In genomic region chr19:18292810-18293641, GRCh38 we compare ENCODE assay signal across 1 cellular context.
TF ChIP-seq lines count a peak whose summit lies in the region.

No MANE protein-coding gene starts in this region.

TF ChIP-seq in HepG2, 621 proteins besides CTCF, POLR2A, EP300 and RAD21 (continued from another document and continues in another):
- no peak for TF ChIP-seq PRDM10 (CRISPR knock-in tag; IDR thresholded peaks at IDR 0.05; ENCODE audit: low read depth)
- TF ChIP-seq ZNF749 (CRISPR knock-in tag; IDR thresholded peaks at IDR 0.05; ENCODE audit: borderline replicate concordance) = no peak
- TF ChIP-seq TCF7 (IDR thresholded peaks at IDR 0.05; ENCODE audit: low read depth) = no peak
- TF ChIP-seq PBX2 (CRISPR knock-in tag; IDR thresholded peaks at IDR 0.05) = no peak
- TF ChIP-seq MIXL1 (CRISPR knock-in tag; IDR thresholded peaks at IDR 0.05) = peak; percentile 60; the same call in 1 of the 2 replicates
- no peak for TF ChIP-seq TAF1 (CRISPR knock-in tag; IDR thresholded peaks at IDR 0.05)
- peak; percentile 16; the same call in 1 of the 2 replicates for TF ChIP-seq SAP130 (CRISPR knock-in tag; IDR thresholded peaks at IDR 0.05; ENCODE audit: low read depth)
- no peak for TF ChIP-seq CERS6 (CRISPR knock-in tag; IDR thresholded peaks at IDR 0.05)
- TF ChIP-seq ZNF292 (CRISPR knock-in tag; IDR thresholded peaks at IDR 0.05; ENCODE audit: borderline replicate concordance, low read depth) = 0 out of 2 replicates have a peak, but pooled peaks have one; percentile 22
- TF ChIP-seq ZNF280D (CRISPR knock-in tag; IDR thresholded peaks at IDR 0.05) = 0 out of 2 replicates have a peak, but pooled peaks have one; percentile 72
- TF ChIP-seq ZFP90 (CRISPR knock-in tag; IDR thresholded peaks at IDR 0.05; ENCODE audit: borderline replicate concordance) = 0 out of 2 replicates have a peak, but pooled peaks have one; percentile 18
- TF ChIP-seq ZFX (CRISPR knock-in tag; IDR thresholded peaks at IDR 0.05; ENCODE audit: low read depth) = peak; percentile 62
- TF ChIP-seq SPEN (CRISPR knock-in tag; IDR thresholded peaks at IDR 0.05; ENCODE audit: low read depth) = 0 out of 2 replicates have a peak, but pooled peaks have one; percentile 34
- no peak for TF ChIP-seq IRF1 (CRISPR knock-in tag; IDR thresholded peaks at IDR 0.05; ENCODE audit: low read depth)
- TF ChIP-seq ZBTB38 (CRISPR knock-in tag; IDR thresholded peaks at IDR 0.05) = 0 out of 2 replicates have a peak, but pooled peaks have one; percentile 19
- no peak for TF ChIP-seq ZNF773 (CRISPR knock-in tag; IDR thresholded peaks at IDR 0.05; ENCODE audit: borderline replicate concordance)
- peak; percentile 29; the same call in 1 of the 2 replicates for TF ChIP-seq SSRP1 (CRISPR knock-in tag; IDR thresholded peaks at IDR 0.05)
- TF ChIP-seq THRA (CRISPR knock-in tag; IDR thresholded peaks at IDR 0.05; ENCODE audit: borderline replicate concordance) = peak; percentile 55; the same call in 1 of the 2 replicates
- TF ChIP-seq ZNF724P (CRISPR knock-in tag; IDR thresholded peaks at IDR 0.05; ENCODE audit: borderline replicate concordance) = no peak
- TF ChIP-seq IRX3 (CRISPR knock-in tag; IDR thresholded peaks at IDR 0.05; ENCODE audit: borderline replicate concordance, low read depth) = no peak
- TF ChIP-seq ZBTB2 (CRISPR knock-in tag; IDR thresholded peaks at IDR 0.05; ENCODE audit: low read depth) = peak; percentile 30; the same call in 1 of the 2 replicates
- TF ChIP-seq ZBTB40 (IDR thresholded peaks at IDR 0.05) = no peak
- TF ChIP-seq ZBTB40 (CRISPR knock-in tag; IDR thresholded peaks at IDR 0.05) = no peak
- TF ChIP-seq ZNF772 (CRISPR knock-in tag; IDR thresholded peaks at IDR 0.05) = 0 out of 2 replicates have a peak, but pooled peaks have one; percentile 39
- TF ChIP-seq ELF3 (CRISPR knock-in tag; IDR thresholded peaks at IDR 0.05) = no peak
- TF ChIP-seq ZFP37 (CRISPR knock-in tag; IDR thresholded peaks at IDR 0.05; ENCODE audit: borderline replicate concordance) = no peak
- peak; percentile 57 for TF ChIP-seq ZFY (CRISPR knock-in tag; IDR thresholded peaks at IDR 0.05)
- 0 out of 2 replicates have a peak, but pooled peaks have one; percentile 33 for TF ChIP-seq ZBTB20 (CRISPR knock-in tag; IDR thresholded peaks at IDR 0.05; ENCODE audit: borderline replicate concordance, low read depth)
- no peak for TF ChIP-seq ZNF550 (CRISPR knock-in tag; IDR thresholded peaks at IDR 0.05; ENCODE audit: borderline replicate concordance)
